In the genomic region with DNA sequence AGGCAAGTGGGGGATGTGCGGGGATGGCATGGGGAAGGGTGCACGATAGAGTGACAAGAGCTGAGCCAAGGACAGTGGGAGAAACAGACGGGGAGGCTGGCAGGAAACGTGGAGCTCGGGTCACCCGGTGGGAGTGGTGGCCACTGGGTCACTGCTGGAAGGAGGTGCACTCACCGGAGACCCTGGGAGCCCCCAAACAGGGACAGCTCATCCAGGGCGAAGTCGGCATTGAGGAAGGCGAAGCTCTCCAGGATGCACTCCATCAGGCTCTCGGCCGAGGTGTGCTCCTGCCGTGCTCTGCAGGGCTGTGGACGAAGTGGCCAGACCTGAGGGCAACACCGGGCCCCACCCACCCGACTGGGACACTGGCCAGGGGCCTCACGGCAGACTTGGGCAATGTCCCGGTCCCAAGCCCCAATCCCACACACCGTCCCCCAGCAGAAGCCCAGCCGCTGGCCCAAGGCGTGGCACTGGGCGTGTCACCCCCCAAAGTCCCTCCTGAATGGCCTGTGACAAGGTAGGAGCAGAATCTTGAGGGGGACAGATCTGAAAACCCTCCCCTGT, we compare ENCODE assay signal across 2 cellular contexts.
A peak's percentile ranks its signal among the peaks of the same experiment; 100 is the strongest.
TF ChIP-seq lines count a peak whose summit lies in the region.

No MANE protein-coding gene starts in this region.

TF ChIP-seq in HepG2, 621 proteins besides CTCF, POLR2A, EP300 and RAD21:
- TF ChIP-seq, protein P1, sequence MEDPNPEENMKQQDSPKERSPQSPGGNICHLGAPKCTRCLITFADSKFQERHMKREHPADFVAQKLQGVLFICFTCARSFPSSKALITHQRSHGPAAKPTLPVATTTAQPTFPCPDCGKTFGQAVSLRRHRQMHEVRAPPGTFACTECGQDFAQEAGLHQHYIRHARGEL (CRISPR knock-in tag; IDR thresholded peaks at IDR 0.05) = peak; percentile 56; the same call in 1 of the 2 replicates
- TF ChIP-seq HNRNPLL (IDR thresholded peaks at IDR 0.05; ENCODE audit: low read depth, low read length, poor library complexity, severe bottlenecking) (peak; percentile 15), ZNF768 (CRISPR knock-in tag; IDR thresholded peaks at IDR 0.05) (peak; percentile 57; the same call in 1 of the 2 replicates), SP4 (CRISPR knock-in tag; IDR thresholded peaks at IDR 0.05) (no peak), MTF2 (CRISPR knock-in tag; IDR thresholded peaks at IDR 0.05; ENCODE audit: borderline replicate concordance) (0 out of 2 replicates have a peak, but pooled peaks have one; percentile 37), CENPT (CRISPR knock-in tag; IDR thresholded peaks at IDR 0.05; ENCODE audit: low read depth) (0 out of 2 replicates have a peak, but pooled peaks have one; percentile 37)

TF ChIP-seq in H1, 55 proteins besides CTCF, POLR2A, EP300 and RAD21:
- TF ChIP-seq SIRT6 (IDR thresholded peaks at IDR 0.05; ENCODE audit: low read length) = no peak
- TF ChIP-seq HDAC6 (IDR thresholded peaks at IDR 0.05; ENCODE audit: low read depth, low read length) = no peak
- no peak for TF ChIP-seq KDM4A (IDR thresholded peaks at IDR 0.05; ENCODE audit: low read depth, low read length, severe bottlenecking)
- TF ChIP-seq CHD1 (IDR thresholded peaks at IDR 0.05; ENCODE audit: low read depth, low read length) = no peak
- no peak for TF ChIP-seq RNF2 (IDR thresholded peaks at IDR 0.05; ENCODE audit: borderline replicate concordance, low read depth, low read length, missing control alignments, poor library complexity, severe bottlenecking)
- TF ChIP-seq BRCA1 (IDR thresholded peaks at IDR 0.05; ENCODE audit: low read depth, low read length) = no peak
- no peak for TF ChIP-seq EZH2 (IDR thresholded peaks at IDR 0.05; ENCODE audit: low read depth, low read length, severe bottlenecking)
- no peak for TF ChIP-seq TBP (IDR thresholded peaks at IDR 0.05; ENCODE audit: low read depth, low read length)
- TF ChIP-seq NANOG (IDR thresholded peaks at IDR 0.05; ENCODE audit: insufficient read depth, low read depth, low read length, poor library complexity, severe bottlenecking) = no peak
- no peak for TF ChIP-seq TAF1 (IDR thresholded peaks at IDR 0.05; ENCODE audit: low read depth, low read length)
- TF ChIP-seq FOSL1 (IDR thresholded peaks at IDR 0.05; ENCODE audit: insufficient read depth, low read depth, low read length) = no peak
- TF ChIP-seq BACH1 (IDR thresholded peaks at IDR 0.05; ENCODE audit: low read length) = no peak
- no peak for TF ChIP-seq ASH2L (IDR thresholded peaks at IDR 0.05; ENCODE audit: low read length)
- no peak for TF ChIP-seq HDAC2 (IDR thresholded peaks at IDR 0.05; ENCODE audit: borderline replicate concordance in 1 of 2, low read depth in 2 of 2, low read length in 2 of 2)
- no peak for TF ChIP-seq SIN3A (conservative IDR thresholded peaks at IDR 0.05 in 1 of 2, IDR thresholded peaks at IDR 0.05 in 1 of 2; ENCODE audit: low read depth in 1 of 2, low read length in 2 of 2)
- no peak for TF ChIP-seq BCL11A (IDR thresholded peaks at IDR 0.05; ENCODE audit: low read depth in 2 of 2, low read length in 2 of 2)
- TF ChIP-seq MAFK (IDR thresholded peaks at IDR 0.05; ENCODE audit: low read depth, low read length) = no peak
